ENCODE assay signal across 17 cellular contexts in the genomic region with DNA sequence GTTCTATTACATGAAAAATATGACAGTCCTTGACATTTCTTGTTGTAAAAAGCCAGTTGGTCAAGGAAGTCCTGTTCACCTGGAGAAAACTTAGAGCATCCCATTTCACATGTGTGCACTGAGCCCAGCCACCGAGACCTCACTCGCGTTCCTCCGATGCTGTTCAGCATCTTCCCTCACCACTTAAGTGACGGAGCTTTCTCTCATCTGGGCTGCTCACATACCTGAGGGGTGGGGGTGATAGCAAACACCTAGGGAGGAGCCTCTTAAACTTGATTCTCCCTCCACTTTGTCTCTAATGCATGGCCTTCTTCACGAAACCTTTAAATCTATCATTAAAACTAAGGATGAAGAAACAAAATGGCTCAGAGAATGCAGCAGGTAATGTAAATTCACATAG.
A peak's percentile ranks its signal among the peaks of the same experiment; 100 is the strongest.
DNase-seq lines count a peak whose midpoint lies in the region; ATAC-seq and TF ChIP-seq lines count a peak whose summit lies in the region.
"Had no signal": no experiment of that assay in that cellular context is flagged by ENCODE, and none has a peak within 500 bp of the region (broad histone marks: within the 10 kb centered on the region; RNA-seq: fewer than 3 reads in every experiment).

No MANE protein-coding gene starts in this region.

- POLR2A ChIA-PET in CD4-positive, alpha-beta T cell (lab: Charles Lee), result interaction anchor here (0.7 to 1.5 kb wide), 2 partner anchors 13 to 92 kb away, joined by 3 to 5 read pairs; no protein-coding TSS in a partner anchor
- POLR2A ChIA-PET in activated CD4-positive, alpha-beta memory T cell treated with anti-CD3 and anti-CD28 coated beads, Interleukin-2, amount 10 ng/mL, durations not matched to agents 7 days and 5 days (lab: Charles Lee), result interaction anchor here (1.0 to 1.5 kb wide), 4 partner anchors 9 to 18 kb away, joined by 4 to 7 read pairs (median 4); no protein-coding TSS in a partner anchor

- no peaks in the 10 kb centered on the region for H3K9me3 Mint-ChIP-seq in activated CD8-positive, alpha-beta memory T cell treated with anti-CD3 and anti-CD28 coated beads, Interleukin-2, amount 10 ng/mL, durations not matched to agents 7 days and 5 days (ENCODE audit: low read depth)
- no peaks in the 10 kb centered on the region for H3K9me3 Mint-ChIP-seq in CD4-positive, alpha-beta T cell
- H3K9me3 Mint-ChIP-seq in activated CD4-positive, alpha-beta memory T cell treated with anti-CD3 and anti-CD28 coated beads, Interleukin-2, amount 10 ng/mL, durations not matched to agents 7 days and 5 days, result no peaks in the 10 kb centered on the region
- no peaks in the 10 kb centered on the region for H3K9me3 Mint-ChIP-seq in activated naive CD4-positive, alpha-beta T cell treated with anti-CD3 and anti-CD28 coated beads, Interleukin-2, amount 10 ng/mL, durations not matched to agents 7 days and 5 days

- H3K27me3 ChIP-seq in CD4-positive, alpha-beta T cell (ENCODE audit: control insufficient read depth, insufficient read depth, low read length), result no peaks in the 10 kb centered on the region
- H3K27me3 ChIP-seq in effector memory CD4-positive, alpha-beta T cell (replicated peaks; ENCODE audit: control insufficient read depth, insufficient read depth, low read length, poor library complexity, severe bottlenecking), result no peaks in the 10 kb centered on the region

- H3K36me3 ChIP-seq in effector memory CD4-positive, alpha-beta T cell (ENCODE audit: control insufficient read depth, insufficient read depth, low read length), result no peaks in the 10 kb centered on the region

- intact Hi-C loops in CD4-positive, alpha-beta T cell (cut with DNase I, micrococcal nuclease), result no loop called here

- ATAC-seq in activated CD8-positive, alpha-beta memory T cell treated with anti-CD3 and anti-CD28 coated beads, Interleukin-2, amount 10 ng/mL, durations not matched to agents 7 days and 5 days, result no peak
- ATAC-seq in CD4-positive, alpha-beta T cell (ENCODE audit: poor library complexity), result peak; percentile 55
- ATAC-seq in GM18870 (IDR thresholded peaks at IDR 0.05; ENCODE audit: unreplicated experiment) (no peak), GM18907 (IDR thresholded peaks at IDR 0.05; ENCODE audit: unreplicated experiment) (no peak)
- ATAC-seq: Panc1, Right ventricle myocardium inferior had no signal

- H3K4me1 ChIP-seq in effector memory CD4-positive, alpha-beta T cell (ENCODE audit: control insufficient read depth, insufficient read depth, low read length, poor library complexity, severe bottlenecking), result no peaks in the 10 kb centered on the region

- TF ChIP-seq CTCF in CD4-positive, alpha-beta T cell (IDR thresholded peaks at IDR 0.05), result no peak

- H3K9me3 ChIP-seq in CD4-positive, alpha-beta T cell (ENCODE audit: control insufficient read depth, low read length), result no peaks in the 10 kb centered on the region
- H3K9me3 ChIP-seq in effector memory CD4-positive, alpha-beta T cell (ENCODE audit: control insufficient read depth, low read length), result no peaks in the 10 kb centered on the region

- no peak for DNase-seq in activated CD8-positive, alpha-beta memory T cell treated with anti-CD3 and anti-CD28 coated beads, Interleukin-2, amount 10 ng/mL, durations not matched to agents 7 days and 5 days
- DNase-seq in activated CD8-positive, alpha-beta memory T cell treated with anti-CD3 and anti-CD28 coated beads, Interleukin-2, amount 50 U/mL, for 4 hours, result no peak
- DNase-seq in CD4-positive, alpha-beta T cell, result no peak
- no peak for DNase-seq in activated CD4-positive, alpha-beta memory T cell treated with anti-CD3 and anti-CD28 coated beads, Interleukin-2, amount 10 ng/mL, durations not matched to agents 7 days and 5 days
- no peak for DNase-seq in effector memory CD4-positive, alpha-beta T cell
- DNase-seq in activated naive CD4-positive, alpha-beta T cell treated with anti-CD3 and anti-CD28 coated beads, Interleukin-2, amount 10 ng/mL, durations not matched to agents 7 days and 5 days, result no peak
- DNase-seq: C1 segment of cervical spinal cord, Calu3, DMS53, GOT3, NCI-H187, NCI-H226, NCI-H524 treated with DMSO at 0.1 percent for 48 hours had no signal

- peak overlapping the region; percentile 47 for H3K4me3 Mint-ChIP-seq in activated CD8-positive, alpha-beta memory T cell treated with anti-CD3 and anti-CD28 coated beads, Interleukin-2, amount 10 ng/mL, durations not matched to agents 7 days and 5 days
- peak overlapping the region; percentile 26 for H3K4me3 Mint-ChIP-seq in CD4-positive, alpha-beta T cell
- H3K4me3 Mint-ChIP-seq in activated CD4-positive, alpha-beta memory T cell treated with anti-CD3 and anti-CD28 coated beads, Interleukin-2, amount 10 ng/mL, durations not matched to agents 7 days and 5 days, result peak overlapping the region; percentile 23
- no peak overlapping the region for H3K4me3 Mint-ChIP-seq in activated naive CD4-positive, alpha-beta T cell treated with anti-CD3 and anti-CD28 coated beads, Interleukin-2, amount 10 ng/mL, durations not matched to agents 7 days and 5 days

- no peak overlapping the region for H3K4me3 ChIP-seq in effector memory CD4-positive, alpha-beta T cell (ENCODE audit: insufficient read depth, low read depth, low read length, poor library complexity, severe bottlenecking)

- CTCF ChIA-PET in activated CD8-positive, alpha-beta memory T cell treated with anti-CD3 and anti-CD28 coated beads, Interleukin-2, amount 10 ng/mL, durations not matched to agents 7 days and 5 days (lab: Charles Lee), result no interaction called here
- CTCF ChIA-PET in CD4-positive, alpha-beta T cell (lab: Charles Lee), result no interaction called here
- CTCF ChIA-PET in activated CD4-positive, alpha-beta memory T cell treated with anti-CD3 and anti-CD28 coated beads, Interleukin-2, amount 10 ng/mL, durations not matched to agents 7 days and 5 days (lab: Charles Lee), result no interaction called here
- CTCF ChIA-PET in activated naive CD4-positive, alpha-beta T cell treated with anti-CD3 and anti-CD28 coated beads, Interleukin-2, amount 10 ng/mL, durations not matched to agents 7 days and 5 days (lab: Charles Lee), result no interaction called here

- no peak overlapping the region for H3K27ac ChIP-seq in CD4-positive, alpha-beta T cell (ENCODE audit: low read depth, low read length)
- peak overlapping the region; percentile 64 for H3K27ac ChIP-seq in effector memory CD4-positive, alpha-beta T cell (ENCODE audit: insufficient read depth, low read length, poor library complexity, severe bottlenecking)

- peak overlapping the region; percentile 25 for H3K27ac Mint-ChIP-seq in activated CD8-positive, alpha-beta memory T cell treated with anti-CD3 and anti-CD28 coated beads, Interleukin-2, amount 10 ng/mL, durations not matched to agents 7 days and 5 days
- H3K27ac Mint-ChIP-seq in CD4-positive, alpha-beta T cell, result peak overlapping the region; percentile 76
- peak overlapping the region; percentile 23 for H3K27ac Mint-ChIP-seq in activated CD4-positive, alpha-beta memory T cell treated with anti-CD3 and anti-CD28 coated beads, Interleukin-2, amount 10 ng/mL, durations not matched to agents 7 days and 5 days
- H3K27ac Mint-ChIP-seq in activated naive CD4-positive, alpha-beta T cell treated with anti-CD3 and anti-CD28 coated beads, Interleukin-2, amount 10 ng/mL, durations not matched to agents 7 days and 5 days, result no peak overlapping the region

- H3K27me3 Mint-ChIP-seq in activated CD8-positive, alpha-beta memory T cell treated with anti-CD3 and anti-CD28 coated beads, Interleukin-2, amount 10 ng/mL, durations not matched to agents 7 days and 5 days, result peaks cover 3% of the 10 kb centered on the region
- no peaks in the 10 kb centered on the region for H3K27me3 Mint-ChIP-seq in CD4-positive, alpha-beta T cell
- H3K27me3 Mint-ChIP-seq in activated CD4-positive, alpha-beta memory T cell treated with anti-CD3 and anti-CD28 coated beads, Interleukin-2, amount 10 ng/mL, durations not matched to agents 7 days and 5 days, result no peaks in the 10 kb centered on the region
- H3K27me3 Mint-ChIP-seq in activated naive CD4-positive, alpha-beta T cell treated with anti-CD3 and anti-CD28 coated beads, Interleukin-2, amount 10 ng/mL, durations not matched to agents 7 days and 5 days, result no peaks in the 10 kb centered on the region

- peaks cover 8% of the 10 kb centered on the region for H3K4me1 Mint-ChIP-seq in activated CD8-positive, alpha-beta memory T cell treated with anti-CD3 and anti-CD28 coated beads, Interleukin-2, amount 10 ng/mL, durations not matched to agents 7 days and 5 days
- H3K4me1 Mint-ChIP-seq in CD4-positive, alpha-beta T cell (ENCODE audit: low read depth), result peaks cover 45% of the 10 kb centered on the region
- H3K4me1 Mint-ChIP-seq in activated CD4-positive, alpha-beta memory T cell treated with anti-CD3 and anti-CD28 coated beads, Interleukin-2, amount 10 ng/mL, durations not matched to agents 7 days and 5 days, result peaks cover 13% of the 10 kb centered on the region
- H3K4me1 Mint-ChIP-seq in activated naive CD4-positive, alpha-beta T cell treated with anti-CD3 and anti-CD28 coated beads, Interleukin-2, amount 10 ng/mL, durations not matched to agents 7 days and 5 days, result peaks cover 24% of the 10 kb centered on the region

- H3K36me3 Mint-ChIP-seq in activated CD8-positive, alpha-beta memory T cell treated with anti-CD3 and anti-CD28 coated beads, Interleukin-2, amount 10 ng/mL, durations not matched to agents 7 days and 5 days, result no peaks in the 10 kb centered on the region
- H3K36me3 Mint-ChIP-seq in CD4-positive, alpha-beta T cell (ENCODE audit: low read depth), result no peaks in the 10 kb centered on the region
- no peaks in the 10 kb centered on the region for H3K36me3 Mint-ChIP-seq in activated CD4-positive, alpha-beta memory T cell treated with anti-CD3 and anti-CD28 coated beads, Interleukin-2, amount 10 ng/mL, durations not matched to agents 7 days and 5 days (ENCODE audit: low read depth)
- H3K36me3 Mint-ChIP-seq in activated naive CD4-positive, alpha-beta T cell treated with anti-CD3 and anti-CD28 coated beads, Interleukin-2, amount 10 ng/mL, durations not matched to agents 7 days and 5 days, result peaks cover 3% of the 10 kb centered on the region
